Comparison of ENCODE assay signal across 24 cellular contexts in genomic region chr4:153034681-153035080, GRCh38.
"Had no signal": no experiment of that assay in that cellular context is flagged by ENCODE, and none has a peak within 500 bp of the region (broad histone marks: within the 10 kb centered on the region; RNA-seq: fewer than 3 reads in every experiment).

No MANE protein-coding gene starts in this region.

- ATAC-seq: left lobe of liver; mucosa of descending colon; natural killer cell treated with Interleukin-12 subunit alpha and Interleukin-12 subunit beta and Interleukin-15 and Interleukin-18, amount 100 ng/mL, for 72 hours; psoas muscle; sciatic nerve; upper lobe of right lung had no signal

- H3K36me3 Mint-ChIP-seq: mesothelial cell of epicardium had no signal

- H3K4me3 ChIP-seq: dorsolateral prefrontal cortex, mucosa of descending colon, ovary, psoas muscle, smooth muscle cell, thoracic aorta, tibial nerve, upper lobe of right lung, uterus had no signal

- DNase-seq: dorsolateral prefrontal cortex; effector CD4-positive, alpha-beta T cell; mesenchymal stem cell; mucosa of descending colon; naive B cell; nucleus accumbens; ovary; posterior cingulate gyrus; psoas muscle; stimulated activated CD4-positive, alpha-beta T cell treated with anti-CD3 and anti-CD28 coated beads, Interleukin-12 subunit alpha, Interleukin-12 subunit beta, amount 100 ng/mL, for 4 hours; stimulated activated CD4-positive, alpha-beta T cell treated with anti-CD3 and anti-CD28 coated beads, Interleukin-1b, Interleukin-23, amount 100 ng/mL, for 48 hours; stimulated activated CD4-positive, alpha-beta T cell treated with anti-CD3 and anti-CD28 coated beads, Interleukin-4, amount 100 ng/mL, for 1 hour; stimulated activated CD8-positive, alpha-beta memory T cell treated with anti-CD3 and anti-CD28 coated beads, Interleukin-4, amount 100 ng/mL, for 48 hours; upper lobe of right lung; uterus had no signal

- H3K4me3 Mint-ChIP-seq: mesothelial cell of epicardium; naive B cell; natural killer cell treated with Interleukin-12 subunit alpha and Interleukin-12 subunit beta and Interleukin-15 and Interleukin-18, amount 100 ng/mL, for 72 hours; neural crest cell; stimulated activated naive CD8-positive, alpha-beta T cell treated with anti-CD3 and anti-CD28 coated beads, Interleukin-15, Interleukin-2, amounts not matched to agents 100 ng/mL and 50 ng/mL, for 24 hours had no signal

- H3K27ac Mint-ChIP-seq: mesothelial cell of epicardium; naive B cell; natural killer cell treated with Interleukin-12 subunit alpha and Interleukin-12 subunit beta and Interleukin-15 and Interleukin-18, amount 100 ng/mL, for 72 hours; stimulated activated naive CD8-positive, alpha-beta T cell treated with anti-CD3 and anti-CD28 coated beads, Interleukin-15, Interleukin-2, amounts not matched to agents 100 ng/mL and 50 ng/mL, for 24 hours had no signal
